36 cellular contexts compared by ENCODE assay signal in the genomic region with DNA sequence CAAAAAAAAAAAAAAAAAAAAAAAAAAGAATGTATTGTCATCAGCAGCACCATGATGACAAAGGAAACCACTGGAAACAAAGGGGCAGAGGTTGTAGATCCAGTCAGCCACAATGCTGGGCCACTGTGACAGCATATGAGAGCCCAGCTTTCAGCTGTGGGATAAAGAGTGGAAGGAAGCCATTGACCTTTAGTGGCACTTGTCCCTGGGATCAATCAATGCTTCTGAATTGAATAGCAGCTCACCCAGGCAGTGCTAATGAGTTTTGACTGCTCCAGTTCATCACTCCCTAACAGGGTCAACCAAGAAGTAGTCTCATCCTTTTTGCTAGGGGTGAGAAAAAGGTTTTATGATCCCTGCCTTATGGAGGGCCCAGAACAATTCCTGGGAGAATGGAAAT. TPM values are rescaled to one million over a fixed set of nuclear protein-coding genes. Genes with fewer than 3 reads are reported as not detected.
"Had no signal": no experiment of that assay in that cellular context is flagged by ENCODE, and none has a peak within 500 bp of the region (broad histone marks: within the 10 kb centered on the region; RNA-seq: fewer than 3 reads in every experiment).

No MANE protein-coding gene starts in this region.

- H3K27me3 ChIP-seq: body of pancreas had no signal

- H3K27me3 Mint-ChIP-seq: activated B cell treated with CpG ODN at 0.5 μM for 24 hours; activated CD8-positive, alpha-beta T cell treated with anti-CD3 and anti-CD28 coated beads for 36 hours; activated naive CD8-positive, alpha-beta T cell; activated T-cell treated with anti-CD3 and anti-CD28 coated beads, Interleukin-2, amount 50 U/mL, for 24 hours had no signal

- ATAC-seq: activated CD4-positive, CD25-positive, alpha-beta regulatory T cell treated with anti-CD3 and anti-CD28 coated beads, Interleukin-2, amount 50 U/mL, for 24 hours; activated CD8-positive, alpha-beta T cell treated with anti-CD3 and anti-CD28 coated beads for 36 hours; activated T-helper 17 cell treated with anti-CD3 and anti-CD28 coated beads, Interleukin-2, amount 50 U/mL, for 72 hours; body of pancreas; effector memory CD8-positive, alpha-beta T cell; gastroesophageal sphincter; T-helper 17 cell had no signal

- H3K27ac ChIP-seq: body of pancreas, epithelial cell of prostate, esophagus squamous epithelium, gastroesophageal sphincter, WERI-Rb-1 had no signal

- H3K4me3 Mint-ChIP-seq: activated B cell treated with CpG ODN at 0.5 μM for 24 hours; activated CD8-positive, alpha-beta T cell treated with anti-CD3 and anti-CD28 coated beads for 36 hours; activated naive CD8-positive, alpha-beta T cell; activated T-cell treated with anti-CD3 and anti-CD28 coated beads, Interleukin-2, amount 50 U/mL, for 24 hours; activated T-helper 17 cell treated with anti-CD3 and anti-CD28 coated beads, Interleukin-2, amount 50 U/mL, for 72 hours; effector memory CD8-positive, alpha-beta T cell; T-helper 17 cell; T-helper 2 cell treated with Interferon-gamma antibody and Interleukin-4, amounts not matched to agents 5 μg/mL and 100 μg/mL, for 36 hours had no signal

- H3K9me3 Mint-ChIP-seq: activated B cell treated with CpG ODN at 0.5 μM for 24 hours; activated CD8-positive, alpha-beta T cell treated with anti-CD3 and anti-CD28 coated beads for 36 hours; activated T-cell treated with anti-CD3 and anti-CD28 coated beads, Interleukin-2, amount 50 U/mL, for 24 hours; activated T-helper 17 cell treated with anti-CD3 and anti-CD28 coated beads, Interleukin-2, amount 50 U/mL, for 72 hours; effector memory CD8-positive, alpha-beta T cell; T-helper 2 cell treated with Interferon-gamma antibody and Interleukin-4, amounts not matched to agents 5 μg/mL and 100 μg/mL, for 36 hours had no signal

- H3K4me1 ChIP-seq: body of pancreas, esophagus squamous epithelium, gastroesophageal sphincter had no signal

- DNase-seq: activated B cell treated with CpG ODN at 0.5 μM for 24 hours; activated CD4-positive, alpha-beta T cell treated with anti-CD3 and anti-CD28 coated beads for 48 hours; activated CD4-positive, alpha-beta T cell treated with anti-CD3 and anti-CD28 coated beads, Interleukin-2, amount 50 U/mL, for 1 hour; activated CD4-positive, alpha-beta T cell treated with anti-CD3 and anti-CD28 coated beads, Interleukin-2, amount 50 U/mL, for 48 hours; activated CD8-positive, alpha-beta memory T cell treated with anti-CD3 and anti-CD28 coated beads for 24 hours; activated CD8-positive, alpha-beta memory T cell treated with anti-CD3 and anti-CD28 coated beads, Interleukin-2, amount 50 U/mL, for 4 hours; activated CD8-positive, alpha-beta T cell treated with anti-CD3 and anti-CD28 coated beads for 36 hours; activated effector memory CD4-positive, alpha-beta T cell treated with Interleukin-2 at 50 U/mL for 16 hours; activated gamma-delta T cell treated with Interleukin-2 at 50 U/mL for 16 hours; activated naive CD4-positive, alpha-beta T cell treated with anti-CD3 and anti-CD28 coated beads, Interleukin-2, amount 50 U/mL, for 16 hours; activated naive CD4-positive, alpha-beta T cell treated with Interleukin-2 at 50 U/mL for 16 hours; activated T-cell treated with anti-CD3 and anti-CD28 coated beads for 4 hours; activated T-cell treated with anti-CD3 and anti-CD28 coated beads, Interleukin-2, amount 50 U/mL, for 24 hours; amniotic stem cell; aorta; body of pancreas; cortex of kidney; dermis blood vessel endothelial cell; effector CD4-positive, alpha-beta T cell; effector memory CD8-positive, alpha-beta T cell; esophagus squamous epithelium; foreskin melanocyte; T-helper 1 cell; T-helper 17 cell; T1000; WERI-Rb-1 had no signal

- H3K9me3 ChIP-seq: body of pancreas, esophagus squamous epithelium, gastroesophageal sphincter had no signal

- H3K36me3 ChIP-seq: esophagus squamous epithelium, gastroesophageal sphincter had no signal

- FAIRE-seq: colon, endometrium, endothelial cell of umbilical vein had no signal

- H3K4me3 ChIP-seq: body of pancreas, esophagus squamous epithelium, gastroesophageal sphincter had no signal

- H3K4me1 Mint-ChIP-seq: activated T-helper 17 cell treated with anti-CD3 and anti-CD28 coated beads, Interleukin-2, amount 50 U/mL, for 72 hours; T-helper 17 cell had no signal

- H3K27ac Mint-ChIP-seq: activated B cell treated with CpG ODN at 0.5 μM for 24 hours; activated CD8-positive, alpha-beta T cell treated with anti-CD3 and anti-CD28 coated beads for 36 hours; activated naive CD8-positive, alpha-beta T cell; activated T-cell treated with anti-CD3 and anti-CD28 coated beads, Interleukin-2, amount 50 U/mL, for 24 hours; activated T-helper 17 cell treated with anti-CD3 and anti-CD28 coated beads, Interleukin-2, amount 50 U/mL, for 72 hours; effector memory CD8-positive, alpha-beta T cell; T-helper 17 cell; T-helper 2 cell treated with Interferon-gamma antibody and Interleukin-4, amounts not matched to agents 5 μg/mL and 100 μg/mL, for 36 hours had no signal

RNA-seq across cellular contexts. Expression of a gene that starts 41.8 kb away (rescaled TPM):
- total RNA-seq: endothelial cell of umbilical vein, fibroblast of villous mesenchyme had no signal
